In genomic region chr4:22637306-22637705, GRCh38 we compare ENCODE assay signal across 24 cellular contexts. TPM values are rescaled to one million over a fixed set of nuclear protein-coding genes. Genes with fewer than 3 reads are reported as not detected.
DNase-seq lines count a peak whose midpoint lies in the region; ATAC-seq, FAIRE-seq and TF ChIP-seq lines count a peak whose summit lies in the region.
"Had no signal": no experiment of that assay in that cellular context is flagged by ENCODE, and none has a peak within 500 bp of the region (broad histone marks: within the 10 kb centered on the region; RNA-seq: fewer than 3 reads in every experiment).

No MANE protein-coding gene starts in this region.

- TF ChIP-seq RAD21 in liver (IDR thresholded peaks at IDR 0.05) (no peak), HepG2 (CRISPR knock-in tag; IDR thresholded peaks at IDR 0.05) (no peak)

- no peak overlapping the region for H3K27ac ChIP-seq in liver (ENCODE audit: low read depth in 1 of 2, low read length in 2 of 2)
- no peak overlapping the region for H3K27ac ChIP-seq in HepG2 (ENCODE audit: extremely low read length, insufficient read depth, low read length)
- H3K27ac ChIP-seq in right lobe of liver, result peak overlapping the region in 1 of 3 donors; percentile 19
- H3K27ac ChIP-seq: A549, GM23248 had no signal

- peak overlapping the region in 1 of 3 donors; percentile 16 for H3K4me3 ChIP-seq in liver (ENCODE audit: low read depth in 1 of 3, low read length in 3 of 3)
- no peak overlapping the region for H3K4me3 ChIP-seq in HepG2 (replicated peaks in 1 of 3; ENCODE audit: insufficient read depth in 1 of 3, low read depth in 2 of 3, low read length in 3 of 3)
- peak overlapping the region in 1 of 3 donors; percentile 16 for H3K4me3 ChIP-seq in right lobe of liver
- H3K4me3 ChIP-seq: A549, GM23248 had no signal

- no peaks in the 10 kb centered on the region for H3K36me3 ChIP-seq in liver (ENCODE audit: control insufficient read depth in 4 of 4, insufficient read depth in 3 of 4, low read depth in 1 of 4, low read length in 3 of 4)
- no peaks in the 10 kb centered on the region for H3K36me3 ChIP-seq in HepG2 (replicated peaks in 1 of 2; ENCODE audit: control insufficient read depth in 1 of 2, insufficient read depth in 2 of 2, low read length in 2 of 2)
- no peaks in the 10 kb centered on the region for H3K36me3 ChIP-seq in right lobe of liver

- no peak overlapping the region for H3K9ac ChIP-seq in liver (ENCODE audit: low read depth in 1 of 2, low read length in 2 of 2)
- no peak overlapping the region for H3K9ac ChIP-seq in HepG2 (ENCODE audit: insufficient read depth, low read depth, low read length)
- H3K9ac ChIP-seq: GM23248 had no signal

- H3K27me3 ChIP-seq in liver (ENCODE audit: control insufficient read depth in 4 of 4, insufficient read depth in 4 of 4, low read length in 3 of 4) (no peaks in the 10 kb centered on the region), HepG2 (ENCODE audit: control insufficient read depth in 1 of 2, insufficient read depth in 2 of 2, low read length in 2 of 2) (no peaks in the 10 kb centered on the region), right lobe of liver (no peaks in the 10 kb centered on the region)

- BruUV-seq in HepG2 (replicated peaks; lab: Mats Ljungman, UMichigan), result no TSS peak

- in situ Hi-C loops in HepG2 (cut with HindIII; ENCODE audit: extremely low pct_ligation_motif_present, low pct_unique_long_range_greater_than_20kb), result no loop called here

- no peak overlapping the region for H2AFZ ChIP-seq in HepG2 (ENCODE audit: low read length)
- H2AFZ ChIP-seq: GM23248 had no signal

- FAIRE-seq in HepG2 (lab: Jason Lieb, UNC), result no peak
- FAIRE-seq: A549, GM12891, GM18507 had no signal

- ATAC-seq in HepG2 (no peak), right lobe of liver (peak; percentile 55 to 84 (median 74)), HG03159 (IDR thresholded peaks at IDR 0.05; ENCODE audit: unreplicated experiment) (no peak), GM19324 (IDR thresholded peaks at IDR 0.05; ENCODE audit: low FRiP score, unreplicated experiment) (no peak), HG02938 (IDR thresholded peaks at IDR 0.05; ENCODE audit: unreplicated experiment) (no peak)
- ATAC-seq: A549, HCT116 had no signal

- no peaks in the 10 kb centered on the region for H3K9me3 ChIP-seq in liver (ENCODE audit: control insufficient read depth in 4 of 4, low read length in 3 of 4)
- H3K9me3 ChIP-seq in HepG2 (ENCODE audit: low read length), result no peaks in the 10 kb centered on the region
- H3K9me3 ChIP-seq in right lobe of liver, result no peaks in the 10 kb centered on the region
- H3K9me3 ChIP-seq: A549 had no signal

- H3K4me2 ChIP-seq in HepG2 (ENCODE audit: low read depth, low read length), result no peak overlapping the region
- H3K4me2 ChIP-seq: A549 had no signal

- TF ChIP-seq EP300 in HepG2 (IDR thresholded peaks at IDR 0.05; ENCODE audit: low read depth in 2 of 2, low read length in 2 of 2) (no peak), HepG2 (CRISPR knock-in tag; IDR thresholded peaks at IDR 0.05; ENCODE audit: borderline replicate concordance) (no peak)

- WGBS in liver, result 59% methylated on average over 4 of the region's 4 CpGs
- WGBS in HepG2 (ENCODE audit: low lambda C conversion rate), result 9% methylated on average over 4 of the region's 4 CpGs
- 40% methylated on average over 1 of the region's 4 CpGs for WGBS in right lobe of liver (ENCODE audit: insufficient coverage, low coverage, low lambda C conversion rate, missing lambda C conversion rate)

- TF ChIP-seq POLR2A in HepG2 (IDR thresholded peaks at IDR 0.05; ENCODE audit: insufficient read depth in 1 of 2, low read depth in 2 of 2, low read length in 2 of 2), result no peak
- no peak for TF ChIP-seq POLR2A in right lobe of liver (IDR thresholded peaks at IDR 0.05)

- TF ChIP-seq CTCF in liver (IDR thresholded peaks at IDR 0.05; ENCODE audit: low read depth, low read length, missing input control), result no peak
- no peak for TF ChIP-seq CTCF in HepG2 (CRISPR knock-in tag; IDR thresholded peaks at IDR 0.05)
- TF ChIP-seq CTCF in right lobe of liver (IDR thresholded peaks at IDR 0.05), result no peak

- POLR2A ChIA-PET in HepG2 (lab: Yijun Ruan, JAX), result no interaction called here

- H3K4me1 ChIP-seq in liver (ENCODE audit: control insufficient read depth in 4 of 4, insufficient read depth in 4 of 4, low read length in 3 of 4), result peaks cover 0 to 4% (median under 1%) of the 10 kb centered on the region in 4 donors
- H3K4me1 ChIP-seq in HepG2 (ENCODE audit: insufficient read depth, low read length), result no peaks in the 10 kb centered on the region
- H3K4me1 ChIP-seq in right lobe of liver, result peaks cover 0 to 7% (median 0%) of the 10 kb centered on the region in 4 donors
- H3K4me1 ChIP-seq: A549 had no signal

- CTCF ChIA-PET in HepG2 (lab: Yijun Ruan, JAX; ENCODE audit: low intra/inter-chr PET ratio, low total read pairs), result no interaction called here

- intact Hi-C loops in HepG2 (cut with micrococcal nuclease; ENCODE audit: unreplicated experiment), result no loop called here
- intact Hi-C loops in right lobe of liver (cut with DNase I), result no loop called here

- H3K79me2 ChIP-seq in HepG2 (ENCODE audit: insufficient read depth, low read length), result no peaks in the 10 kb centered on the region

- DNase-seq in HepG2 (ENCODE audit: low spot score) (no peak), NCI-H69 (lab: John Stamatoyannopoulos, UW) (peak; percentile 48), right lobe of liver (peak in 1 of 3 donors; percentile 77)
- DNase-seq: 8988T; ACHN; C1 segment of cervical spinal cord; Calu3; CD4-positive, alpha-beta memory T cell; COR-L47; DMS53; GF-D8; GM23248; H9 had no signal

- no peaks in the 10 kb centered on the region for H4K20me1 ChIP-seq in HepG2 (ENCODE audit: insufficient read depth, low read length)

TF ChIP-seq in liver, 16 proteins besides CTCF, POLR2A, EP300 and RAD21:
- peak; percentile 67 for TF ChIP-seq YY1 (IDR thresholded peaks at IDR 0.05)
- TF ChIP-seq FOXA2 (IDR thresholded peaks at IDR 0.05), result no peak
- peak in 1 of 2 donors; percentile 33 for TF ChIP-seq HNF4A (conservative IDR thresholded peaks at IDR 0.05)

TF ChIP-seq in HepG2, 621 proteins besides CTCF, POLR2A, EP300 and RAD21 (continues in another document):
- TF ChIP-seq MAFK (conservative IDR thresholded peaks at IDR 0.05 in 1 of 2, IDR thresholded peaks at IDR 0.05 in 1 of 2; ENCODE audit: low read length in 2 of 2) (no peak), FOXK2 (IDR thresholded peaks at IDR 0.05) (no peak), RBM39 (IDR thresholded peaks at IDR 0.05; ENCODE audit: low read depth, low read length, poor library complexity, severe bottlenecking) (no peak), FOXP4 (CRISPR knock-in tag; IDR thresholded peaks at IDR 0.05) (no peak), DRAP1 (CRISPR knock-in tag; IDR thresholded peaks at IDR 0.05) (no peak)

RNA-seq across cellular contexts. Expression of gene GBA3, which starts 55.4 kb away (rescaled TPM):
- total RNA-seq in liver, result 10 to 100 TPM; 10.6 to 36.7 TPM
- 10 to 100 TPM; 16.9 to 20.9 TPM for polyA plus RNA-seq in liver
- total RNA-seq in HepG2 (2016; rRNA removed; fragmentation: Illumina TruSeq; extraction: Trizol), result 0.15 and 0.18 TPM in 2 replicates
- 0.30 TPM in 1 of 2 replicates, not detected in the other for total RNA-seq in HepG2 (2016; cell fraction: cytosol; rRNA removed; fragmentation: Illumina TruSeq; extraction: Trizol; ENCODE audit: low read depth)
- total RNA-seq in HepG2 (2016; cell fraction: insoluble cytoplasmic fraction; rRNA removed; fragmentation: Illumina TruSeq; extraction: Trizol), result 0.11 and 0.13 TPM in 2 replicates
- 0.06 TPM in 1 of 2 replicates, not detected in the other for total RNA-seq in HepG2 (2016; cell fraction: membrane; rRNA removed; fragmentation: Illumina TruSeq; extraction: Trizol)
- total RNA-seq in HepG2 (2016; cell fraction: nucleus; rRNA removed; fragmentation: Illumina TruSeq; extraction: Trizol), result not detected in 2 replicates
- polyA plus RNA-seq in HepG2 (2011; rRNA removed), result 0.03 TPM in 1 of 2 replicates, not detected in the other
- 0.04 TPM in 1 of 2 replicates, not detected in the other for polyA plus RNA-seq in HepG2 (2011; cell fraction: cytosol; rRNA removed)
- not detected in 2 replicates for polyA plus RNA-seq in HepG2 (2011; cell fraction: nucleus; rRNA removed)
- 0.23 TPM in 1 of 2 replicates, not detected in the other for polyA plus RNA-seq in HepG2 (2012)
- not detected in 2 replicates for polyA plus RNA-seq in HepG2 (2016; cell fraction: cytosol; fragmentation: Illumina TruSeq; extraction: Trizol; ENCODE audit: low read depth)
- polyA plus RNA-seq in HepG2 (2016; cell fraction: insoluble cytoplasmic fraction; fragmentation: Illumina TruSeq; extraction: Trizol; ENCODE audit: low read depth), result 0.10 and 0.23 TPM in 2 replicates
- polyA plus RNA-seq in HepG2 (2016; cell fraction: membrane; fragmentation: Illumina TruSeq; extraction: Trizol; ENCODE audit: low read depth), result not detected in 2 replicates
- not detected in 2 replicates for polyA plus RNA-seq in HepG2 (2016; cell fraction: nucleus; fragmentation: Illumina TruSeq; extraction: Trizol; ENCODE audit: insufficient read depth, low read depth)
- polyA minus RNA-seq in HepG2 (2011; rRNA and poly(A)+ RNA removed; ENCODE audit: low replicate concordance), result not detected in 2 replicates
- not detected in 2 replicates for polyA minus RNA-seq in HepG2 (2011; cell fraction: cytosol; rRNA and poly(A)+ RNA removed)
- not detected in 2 replicates for polyA minus RNA-seq in HepG2 (2011; cell fraction: nucleus; rRNA and poly(A)+ RNA removed)
- total RNA-seq in right lobe of liver, result 100 to 1,000 TPM in 1 of 6 experiments, 10 to 100 TPM in 5; 15.4 to 115 (median 60.7) TPM
- total RNA-seq: CD4-positive, alpha-beta memory T cell; Daoy; G401; GM23248; H9 had no signal
- polyA plus RNA-seq: A549; BJ; CD4-positive, alpha-beta memory T cell; GM23248 had no signal

Comparison
In these comparisons a context has a peak if more than half of its experiments do, and no peak if none do; other contexts are left out.
1. ATAC-seq: peak in right lobe of liver (4 of 4); none in HepG2 (single experiment), HG03159 (single experiment), GM19324 (single experiment) and HG02938 (single experiment).
2. RNA of gene GBA3, which starts 55.4 kb away (total RNA-seq): 15.4 to 115 TPM in right lobe of liver and 10.6 to 36.7 TPM in liver; 0.06 to 0.30 TPM in HepG2; every median in the first group is over 4 times any median in the second.